1 cellular context compared by ENCODE assay signal in the genomic region with DNA sequence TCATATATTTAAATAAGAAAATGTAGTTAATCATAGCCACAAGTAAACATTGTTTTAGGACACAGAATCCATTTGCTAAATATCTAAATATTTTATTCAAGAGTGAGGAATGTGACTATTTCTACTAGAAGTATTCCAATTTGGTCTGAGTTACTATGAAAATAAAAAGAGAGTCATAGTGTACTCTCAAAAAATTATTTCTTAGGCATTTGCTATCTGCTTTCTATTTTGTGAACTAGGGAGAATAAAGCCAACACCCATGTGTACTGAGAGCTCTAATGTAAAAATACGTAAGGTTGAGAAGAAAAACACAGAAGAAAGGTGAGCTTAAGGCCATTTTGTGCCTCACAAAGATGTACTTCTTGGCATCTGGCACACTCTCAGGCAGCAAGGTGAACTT.
TF ChIP-seq lines count a peak whose summit lies in the region.

No MANE protein-coding gene starts in this region.

TF ChIP-seq in IMR-90, 13 proteins besides CTCF, POLR2A, EP300 and RAD21 (continued from another document):
- TF ChIP-seq MAZ (IDR thresholded peaks at IDR 0.05; ENCODE audit: borderline replicate concordance, low read depth, low read length) = no peak
- TF ChIP-seq NFE2L2 (IDR thresholded peaks at IDR 0.05; ENCODE audit: low read depth, low read length) = no peak
- no peak for TF ChIP-seq CEBPB (IDR thresholded peaks at IDR 0.05; ENCODE audit: low read depth, low read length)
- no peak for TF ChIP-seq RFX5 (IDR thresholded peaks at IDR 0.05; ENCODE audit: low read depth, low read length)
- no peak for TF ChIP-seq FOS (IDR thresholded peaks at IDR 0.05; ENCODE audit: low read depth, low read length)
